8 cellular contexts compared by ENCODE assay signal in genomic region chrX:147912093-147912801, GRCh38. TPM values are rescaled to one million over a fixed set of nuclear protein-coding genes. Genes with fewer than 3 reads are reported as not detected.
DNase-seq lines count a peak whose midpoint lies in the region; ATAC-seq lines count a peak whose summit lies in the region.

No MANE protein-coding gene starts in this region.

- in situ Hi-C loops in Caki2 (cut with HindIII; ENCODE audit: low pct_unique_long_range_greater_than_20kb, low sequenced_read_pairs), result no loop called here

- intact Hi-C loops in left cardiac atrium (cut with DNase I), result no loop called here

- ATAC-seq in GM19351 (IDR thresholded peaks at IDR 0.05; ENCODE audit: unreplicated experiment) (peak; percentile 33), HG03378 (IDR thresholded peaks at IDR 0.05; ENCODE audit: unreplicated experiment) (peak; percentile 24), left cardiac atrium (peak; percentile 47 to 62)

- DNase-seq in Caki2 (ENCODE audit: low read depth), result peak; percentile 45
- DNase-seq in RKO (ENCODE audit: low spot score), result peak; percentile 40
- DNase-seq in amniotic epithelial cell (ENCODE audit: low read depth), result peak; percentile 38
- peak; percentile 27 for DNase-seq in left cardiac atrium
- peak; percentile 52 for DNase-seq in pons (ENCODE audit: low spot score)
- no peak for DNase-seq in mesenteric fat pad (ENCODE audit: low spot score)

RNA-seq across cellular contexts. Expression of gene FMR1, which starts 0.5 kb away (rescaled TPM):
- total RNA-seq in Caki2 (2014; rRNA removed; shearing (Covaris generic); ENCODE audit: low replicate concordance), result 11.6 and 18.9 TPM in 2 replicates
- total RNA-seq in left cardiac atrium (10 to 100 TPM; 28.1 to 28.5 TPM), mesenteric fat pad (30.8 TPM)
